1 cellular context compared by ENCODE assay signal in genomic region chr16:85479972-85480726, GRCh38.
TF ChIP-seq lines count a peak whose summit lies in the region.

No MANE protein-coding gene starts in this region.

TF ChIP-seq in H1, 55 proteins besides CTCF, POLR2A, EP300 and RAD21 (continued from another document):
- no peak for TF ChIP-seq ATF2 (IDR thresholded peaks at IDR 0.05; ENCODE audit: low read length)
